Comparison of ENCODE assay signal across 24 cellular contexts in the genomic region with DNA sequence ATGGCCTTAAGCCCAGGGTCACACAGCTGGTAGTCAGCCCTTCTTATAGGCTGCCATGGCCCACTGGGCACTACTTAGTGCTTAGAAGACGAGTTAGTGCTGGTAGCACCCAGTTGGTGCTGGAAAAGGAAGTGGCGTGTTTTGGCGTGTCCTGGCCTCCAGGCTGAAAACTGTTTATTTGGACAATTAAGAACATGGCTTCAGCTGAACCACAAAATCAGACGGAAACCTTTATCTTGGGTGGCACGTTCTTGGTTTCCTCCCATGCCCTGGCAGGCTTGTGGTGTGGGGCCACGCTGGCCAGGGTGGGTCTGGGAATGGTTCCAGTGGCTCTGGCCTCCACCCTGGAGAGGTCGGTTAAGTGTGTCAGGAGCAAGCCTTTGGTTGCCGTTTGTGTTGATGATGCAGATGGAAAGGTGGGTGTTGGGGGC.
DNase-seq lines count a peak whose midpoint lies in the region; ATAC-seq, FAIRE-seq and TF ChIP-seq lines count a peak whose summit lies in the region.
"Had no signal": no experiment of that assay in that cellular context is flagged by ENCODE, and none has a peak within 500 bp of the region (broad histone marks: within the 10 kb centered on the region; RNA-seq: fewer than 3 reads in every experiment).

No MANE protein-coding gene starts in this region.

- DNase-seq in left ventricle myocardium inferior (no peak), heart right ventricle (no peak), coronary artery (ENCODE audit: low spot score) (no peak), myocyte (ENCODE audit: low read depth) (peak; percentile 22), urothelium cell line (ENCODE audit: low spot score) (no peak)
- DNase-seq in CD8-positive, alpha-beta T cell, result no peak
- DNase-seq: activated CD4-positive, CD25-positive, alpha-beta regulatory T cell; activated naive CD8-positive, alpha-beta T cell treated with anti-CD3 and anti-CD28 coated beads for 36 hours; GM23248; MV-4-11; naive B cell; NCI-H1930; NCI-H510A; SIG-M5; stimulated activated CD4-positive, alpha-beta T cell treated with anti-CD3 and anti-CD28 coated beads, Interleukin-4, amount 100 ng/mL, for 1 hour; substantia nigra; T-helper 17 cell had no signal

- H3K4me3 ChIP-seq in left ventricle myocardium inferior (no peak overlapping the region), heart right ventricle (no peak overlapping the region), coronary artery (no peak overlapping the region)
- H3K4me3 ChIP-seq in CD8-positive, alpha-beta T cell (ENCODE audit: low read depth, low read length), result no peak overlapping the region
- H3K4me3 ChIP-seq: A549, GM23248 had no signal

- H3K4me3 Mint-ChIP-seq in CD8-positive, alpha-beta T cell, result no peak overlapping the region
- H3K4me3 Mint-ChIP-seq: activated naive CD8-positive, alpha-beta T cell treated with anti-CD3 and anti-CD28 coated beads for 36 hours; activated T-helper 1 cell treated with anti-CD3 and anti-CD28 coated beads, Interleukin-12 subunit alpha, Interleukin-12 subunit beta, Interleukin-2, Interleukin-4 antibody, amounts not matched to agents 30 ng/mL and 10 ng/mL and 1 ng/mL, durations not matched to agents 14 hours and 24 hours and 36 hours; IgD-negative memory B cell; naive B cell; T-helper 17 cell had no signal

- no peak overlapping the region for H3K27ac Mint-ChIP-seq in CD8-positive, alpha-beta T cell
- H3K27ac Mint-ChIP-seq: activated naive CD8-positive, alpha-beta T cell treated with anti-CD3 and anti-CD28 coated beads for 36 hours; activated T-helper 1 cell treated with anti-CD3 and anti-CD28 coated beads, Interleukin-12 subunit alpha, Interleukin-12 subunit beta, Interleukin-2, Interleukin-4 antibody, amounts not matched to agents 30 ng/mL and 10 ng/mL and 1 ng/mL, durations not matched to agents 14 hours and 24 hours and 36 hours; IgD-negative memory B cell; naive B cell; T-helper 17 cell had no signal

- intact Hi-C loops in left ventricle myocardium inferior (cut with micrococcal nuclease), result no loop called here
- intact Hi-C loops in heart right ventricle (cut with DNase I), result loop anchor here in 3 of 10 donors (5.0 to 10.0 kb wide), 2 partner anchors 69 to 72 kb away; no protein-coding TSS in a partner anchor
- intact Hi-C loops in CD8-positive, alpha-beta T cell (cut with DNase I, micrococcal nuclease), result no loop called here

- no peaks in the 10 kb centered on the region for H3K4me1 Mint-ChIP-seq in CD8-positive, alpha-beta T cell (ENCODE audit: low read depth)
- H3K4me1 Mint-ChIP-seq: T-helper 17 cell had no signal

- H3K27me3 ChIP-seq in left ventricle myocardium inferior (ENCODE audit: low read depth), result no peaks in the 10 kb centered on the region
- no peaks in the 10 kb centered on the region for H3K27me3 ChIP-seq in heart right ventricle
- no peaks in the 10 kb centered on the region for H3K27me3 ChIP-seq in CD8-positive, alpha-beta T cell (ENCODE audit: insufficient read depth, low read length)

- TF ChIP-seq CTCF in left ventricle myocardium inferior (IDR thresholded peaks at IDR 0.05; ENCODE audit: borderline replicate concordance) (no peak), heart right ventricle (IDR thresholded peaks at IDR 0.05) (no peak), coronary artery (IDR thresholded peaks at IDR 0.05) (no peak)
- no peak for TF ChIP-seq CTCF in CD8-positive, alpha-beta T cell (IDR thresholded peaks at IDR 0.05)

- CTCF ChIA-PET in CD8-positive, alpha-beta T cell (lab: Charles Lee), result interaction anchor here (0.6 to 5.2 kb wide), 3 partner anchors 12 to 104 kb away, joined by 3 to 22 read pairs (median 4); no protein-coding TSS in a partner anchor

- 51 to 55% methylated on average over 8 of the region's 8 CpGs for WGBS in heart right ventricle, 2 donors

- FAIRE-seq in urothelium cell line (lab: Jason Lieb, UNC), result no peak
- FAIRE-seq: A549 had no signal

- H3K9me3 Mint-ChIP-seq in CD8-positive, alpha-beta T cell, result no peaks in the 10 kb centered on the region
- H3K9me3 Mint-ChIP-seq: activated naive CD8-positive, alpha-beta T cell treated with anti-CD3 and anti-CD28 coated beads for 36 hours; activated T-helper 1 cell treated with anti-CD3 and anti-CD28 coated beads, Interleukin-12 subunit alpha, Interleukin-12 subunit beta, Interleukin-2, Interleukin-4 antibody, amounts not matched to agents 30 ng/mL and 10 ng/mL and 1 ng/mL, durations not matched to agents 14 hours and 24 hours and 36 hours; IgD-negative memory B cell had no signal

- POLR2A ChIA-PET in CD8-positive, alpha-beta T cell (lab: Charles Lee), result no interaction called here

- H3K9me3 ChIP-seq in left ventricle myocardium inferior (replicated peaks) (no peaks in the 10 kb centered on the region), heart right ventricle (no peaks in the 10 kb centered on the region)
- no peaks in the 10 kb centered on the region for H3K9me3 ChIP-seq in CD8-positive, alpha-beta T cell (ENCODE audit: low read length)
- H3K9me3 ChIP-seq: A549 had no signal

- H3K27me3 Mint-ChIP-seq in CD8-positive, alpha-beta T cell (ENCODE audit: low read depth), result no peaks in the 10 kb centered on the region
- H3K27me3 Mint-ChIP-seq: activated naive CD8-positive, alpha-beta T cell treated with anti-CD3 and anti-CD28 coated beads for 36 hours; IgD-negative memory B cell had no signal

- H3K27ac ChIP-seq in left ventricle myocardium inferior (replicated peaks), result peak overlapping the region; percentile 92
- H3K27ac ChIP-seq in heart right ventricle, result peak overlapping the region in 3 of 10 donors; percentile 7 to 97 (median 8)
- H3K27ac ChIP-seq in coronary artery, result peak overlapping the region; percentile 51 to 72
- no peak overlapping the region for H3K27ac ChIP-seq in CD8-positive, alpha-beta T cell (ENCODE audit: low read depth, low read length)
- H3K27ac ChIP-seq: A549, C4-2B, GM23248 had no signal

- no peaks in the 10 kb centered on the region for H3K36me3 Mint-ChIP-seq in CD8-positive, alpha-beta T cell
- H3K36me3 Mint-ChIP-seq: activated naive CD8-positive, alpha-beta T cell treated with anti-CD3 and anti-CD28 coated beads for 36 hours; brain; naive B cell had no signal

- H3K4me1 ChIP-seq in left ventricle myocardium inferior, result peaks cover 89% of the 10 kb centered on the region
- H3K4me1 ChIP-seq in heart right ventricle, result peaks cover 32 to 86% (median 74%) of the 10 kb centered on the region in 9 donors
- no peaks in the 10 kb centered on the region for H3K4me1 ChIP-seq in CD8-positive, alpha-beta T cell (ENCODE audit: insufficient read depth, low read length)

- ATAC-seq in heart right ventricle (no peak), HG02642 (IDR thresholded peaks at IDR 0.05; ENCODE audit: poor library complexity, unreplicated experiment) (no peak)
- no peak for ATAC-seq in CD8-positive, alpha-beta T cell
- no peak for ATAC-seq in activated CD4-positive, CD25-positive, alpha-beta regulatory T cell treated with anti-CD3 and anti-CD28 coated beads, Interleukin-2, amount 50 U/mL, for 24 hours
- ATAC-seq: A549, T-helper 17 cell had no signal

- no peaks in the 10 kb centered on the region for H3K36me3 ChIP-seq in left ventricle myocardium inferior
- H3K36me3 ChIP-seq in heart right ventricle, result no peaks in the 10 kb centered on the region
- no peaks in the 10 kb centered on the region for H3K36me3 ChIP-seq in CD8-positive, alpha-beta T cell (ENCODE audit: insufficient read depth, low read length)
